Comparison of ENCODE assay signal across 9 cellular contexts in the genomic region with DNA sequence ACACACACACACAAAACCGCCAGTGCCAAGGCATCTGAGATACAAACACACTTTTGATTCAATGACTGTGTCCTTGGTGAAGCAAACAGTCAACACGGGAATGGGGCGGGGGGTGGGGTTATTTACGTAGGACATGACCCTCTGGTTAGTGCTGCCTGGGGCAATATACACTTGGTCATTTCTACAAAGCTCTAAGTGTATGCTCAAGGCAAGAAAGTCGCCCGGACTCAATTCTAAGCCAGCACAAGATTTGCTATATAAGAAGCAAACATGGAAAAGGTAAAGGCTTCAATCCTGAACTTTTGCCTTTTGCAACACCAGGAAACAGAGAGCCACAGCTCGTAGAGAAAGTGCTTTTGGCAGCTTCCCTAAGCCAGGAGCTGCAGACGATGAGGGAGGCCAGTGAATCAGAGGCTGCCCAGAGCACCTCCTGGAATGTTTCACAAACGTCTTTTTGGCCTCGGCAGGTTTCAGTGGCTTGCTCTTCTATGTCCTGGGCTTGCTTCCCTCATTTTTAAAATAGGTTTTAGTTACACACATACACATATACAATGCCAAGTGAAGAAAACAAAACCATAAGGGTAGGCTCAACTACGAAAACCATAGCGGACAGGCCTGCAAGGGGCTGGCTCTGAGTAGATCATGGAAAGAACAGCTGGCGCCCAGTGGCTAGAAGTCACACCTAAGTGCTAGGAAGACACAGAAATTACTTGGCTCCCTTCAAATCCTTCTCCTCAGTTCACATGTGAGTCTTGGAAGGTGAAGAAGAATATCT.
A peak's percentile ranks its signal among the peaks of the same experiment; 100 is the strongest.
DNase-seq lines count a peak whose midpoint lies in the region; ATAC-seq and TF ChIP-seq lines count a peak whose summit lies in the region.
"Had no signal": no experiment of that assay in that cellular context is flagged by ENCODE, and none has a peak within 500 bp of the region (broad histone marks: within the 10 kb centered on the region; RNA-seq: fewer than 3 reads in every experiment).

No MANE protein-coding gene starts in this region.

- peak overlapping the region; percentile 78 to 87 for H3K27ac ChIP-seq in SK-N-SH (ENCODE audit: low read depth in 2 of 2, low read length in 1 of 2)

- H3K4me3 ChIP-seq in SK-N-SH (ENCODE audit: low read depth in 2 of 2, low read length in 1 of 2), result no peak overlapping the region

- H3K4me1 Mint-ChIP-seq in Calu3 (ENCODE audit: low read depth, unreplicated experiment), result peaks cover 85% of the 10 kb centered on the region
- H3K4me1 Mint-ChIP-seq in osteocyte (ENCODE audit: unreplicated experiment), result peaks cover 44% of the 10 kb centered on the region

- H3K9me3 ChIP-seq in SK-N-SH, result no peaks in the 10 kb centered on the region

- peak in 1 of 2 experiments; percentile 51; a peak in 2 of 4 replicates for TF ChIP-seq EP300 in SK-N-SH (IDR thresholded peaks at IDR 0.05; ENCODE audit: borderline replicate concordance in 1 of 2, low read depth in 1 of 2, low read length in 1 of 2)

- peaks cover 24 to 27% of the 10 kb centered on the region in 2 experiments for H3K4me1 ChIP-seq in SK-N-SH (ENCODE audit: control insufficient read depth in 1 of 2, insufficient read depth in 2 of 2, low read depth in 1 of 2, low read length in 1 of 2)

- peaks cover 15% of the 10 kb centered on the region for H3F3A ChIP-seq in SK-N-SH (replicated peaks; ENCODE audit: insufficient read depth)

- no peaks in the 10 kb centered on the region for H3K9me2 ChIP-seq in SK-N-SH

- H3K4me2 ChIP-seq in SK-N-SH, result peak overlapping the region; percentile 64

- BruUV-seq in Calu3 (replicated peaks; lab: Mats Ljungman, UMichigan), result TSS peak; percentile 93

- H3K36me3 ChIP-seq in SK-N-SH (replicated peaks in 1 of 2; ENCODE audit: control insufficient read depth in 1 of 2, insufficient read depth in 2 of 2, low read length in 1 of 2), result peaks cover 0 to 12% of the 10 kb centered on the region in 2 experiments

- TF ChIP-seq RAD21 in SK-N-SH (IDR thresholded peaks at IDR 0.05; ENCODE audit: low read length), result no peak

- H3K9ac ChIP-seq in SK-N-SH, result peak overlapping the region; percentile 47; the same call in 1 of the 2 replicates

- H3K4me3 Mint-ChIP-seq in Calu3 (ENCODE audit: low read depth, unreplicated experiment) (peak overlapping the region; percentile 48), osteocyte (ENCODE audit: unreplicated experiment) (no peak overlapping the region)

- ATAC-seq in GM21619 (IDR thresholded peaks at IDR 0.05; ENCODE audit: unreplicated experiment), result no peak

- peak overlapping the region; percentile 96 for H3K27ac Mint-ChIP-seq in Calu3 (ENCODE audit: unreplicated experiment)
- H3K27ac Mint-ChIP-seq in osteocyte (ENCODE audit: unreplicated experiment), result peak overlapping the region; percentile 58

- H4K20me1 ChIP-seq in SK-N-SH (ENCODE audit: insufficient read depth), result no peaks in the 10 kb centered on the region

- TF ChIP-seq CTCF in Calu3 (IDR thresholded peaks at IDR 0.05; ENCODE audit: unreplicated experiment) (no peak), SK-N-SH (IDR thresholded peaks at IDR 0.05) (no peak), osteocyte (IDR thresholded peaks at IDR 0.05) (no peak)

- no peaks in the 10 kb centered on the region for H3K9me3 Mint-ChIP-seq in Calu3 (ENCODE audit: low read depth, unreplicated experiment)
- no peaks in the 10 kb centered on the region for H3K9me3 Mint-ChIP-seq in osteocyte (ENCODE audit: unreplicated experiment)

- 38% methylated on average over 13 of the region's 13 CpGs for WGBS in SK-N-SH (ENCODE audit: low lambda C conversion rate)

- POLR2A ChIA-PET in SK-N-SH (lab: Yijun Ruan, JAX), result no interaction called here

- no peaks in the 10 kb centered on the region for H3K27me3 ChIP-seq in SK-N-SH (ENCODE audit: insufficient read depth)

- intact Hi-C loops in Calu3 (cut with micrococcal nuclease; ENCODE audit: unreplicated experiment), result no loop called here

- no peak overlapping the region for H2AFZ ChIP-seq in SK-N-SH (ENCODE audit: low read depth)

- H3K36me3 Mint-ChIP-seq in Calu3 (ENCODE audit: insufficient read depth, unreplicated experiment) (peaks cover 92% of the 10 kb centered on the region), osteocyte (ENCODE audit: unreplicated experiment) (peaks cover 27% of the 10 kb centered on the region)

- CTCF ChIA-PET in Calu3 (lab: Charles Lee) (interaction anchor here (0.6 to 1.4 kb wide), 9 partner anchors 8 to 181 kb away, joined by 3 to 8 read pairs (median 3); partner anchors contain the start of gene WWTR1), SK-N-SH (lab: Yijun Ruan, JAX) (interaction anchor here (0.6 to 0.7 kb wide), 2 partner anchors 30 to 41 kb away, joined by 3 read pairs; no protein-coding TSS in a partner anchor)

- DNase-seq in Calu3 (peak; percentile 71), SK-N-SH (no peak), fibroblast of the conjunctiva (ENCODE audit: low read depth) (peak; percentile 84), osteocyte (ENCODE audit: extremely low spot score, unreplicated experiment) (no peak), middle frontal gyrus (ENCODE audit: extremely low spot score, low spot score) (no peak), activated T-cell treated with anti-CD3 and anti-CD28 coated beads for 4 hours (no peak), NCI-H1105 treated with DMSO at 0.1 percent for 48 hours (lab: John Stamatoyannopoulos, UW) (no peak)
- DNase-seq: NCI-H187 had no signal

- H3K27me3 Mint-ChIP-seq in Calu3 (ENCODE audit: unreplicated experiment) (no peaks in the 10 kb centered on the region), osteocyte (ENCODE audit: unreplicated experiment) (no peaks in the 10 kb centered on the region)

- peaks cover 64% of the 10 kb centered on the region for H3K79me2 ChIP-seq in SK-N-SH (ENCODE audit: insufficient read depth)

TF ChIP-seq in SK-N-SH, 30 proteins besides CTCF, POLR2A, EP300 and RAD21 (continues in another document):
- no peak for TF ChIP-seq MAX (IDR thresholded peaks at IDR 0.05; ENCODE audit: low read depth)
- no peak for TF ChIP-seq FOXJ3 (CRISPR knock-in tag; IDR thresholded peaks at IDR 0.05)
- no peak for TF ChIP-seq RFX5 (IDR thresholded peaks at IDR 0.05; ENCODE audit: low read length)
- TF ChIP-seq, protein P1, sequence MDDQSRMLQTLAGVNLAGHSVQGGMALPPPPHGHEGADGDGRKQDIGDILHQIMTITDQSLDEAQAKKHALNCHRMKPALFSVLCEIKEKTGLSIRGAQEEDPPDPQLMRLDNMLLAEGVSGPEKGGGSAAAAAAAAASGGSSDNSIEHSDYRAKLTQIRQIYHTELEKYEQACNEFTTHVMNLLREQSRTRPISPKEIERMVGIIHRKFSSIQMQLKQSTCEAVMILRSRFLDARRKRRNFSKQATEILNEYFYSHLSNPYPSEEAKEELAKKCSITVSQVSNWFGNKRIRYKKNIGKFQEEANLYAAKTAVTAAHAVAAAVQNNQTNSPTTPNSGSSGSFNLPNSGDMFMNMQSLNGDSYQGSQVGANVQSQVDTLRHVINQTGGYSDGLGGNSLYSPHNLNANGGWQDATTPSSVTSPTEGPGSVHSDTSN (IDR thresholded peaks at IDR 0.05), result peak; percentile 75
- peak; percentile 95 for TF ChIP-seq TCF12 (IDR thresholded peaks at IDR 0.05)
- TF ChIP-seq, protein P2, sequence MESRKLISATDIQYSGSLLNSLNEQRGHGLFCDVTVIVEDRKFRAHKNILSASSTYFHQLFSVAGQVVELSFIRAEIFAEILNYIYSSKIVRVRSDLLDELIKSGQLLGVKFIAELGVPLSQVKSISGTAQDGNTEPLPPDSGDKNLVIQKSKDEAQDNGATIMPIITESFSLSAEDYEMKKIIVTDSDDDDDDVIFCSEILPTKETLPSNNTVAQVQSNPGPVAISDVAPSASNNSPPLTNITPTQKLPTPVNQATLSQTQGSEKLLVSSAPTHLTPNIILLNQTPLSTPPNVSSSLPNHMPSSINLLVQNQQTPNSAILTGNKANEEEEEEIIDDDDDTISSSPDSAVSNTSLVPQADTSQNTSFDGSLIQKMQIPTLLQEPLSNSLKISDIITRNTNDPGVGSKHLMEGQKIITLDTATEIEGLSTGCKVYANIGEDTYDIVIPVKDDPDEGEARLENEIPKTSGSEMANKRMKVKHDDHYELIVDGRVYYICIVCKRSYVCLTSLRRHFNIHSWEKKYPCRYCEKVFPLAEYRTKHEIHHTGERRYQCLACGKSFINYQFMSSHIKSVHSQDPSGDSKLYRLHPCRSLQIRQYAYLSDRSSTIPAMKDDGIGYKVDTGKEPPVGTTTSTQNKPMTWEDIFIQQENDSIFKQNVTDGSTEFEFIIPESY (IDR thresholded peaks at IDR 0.05; ENCODE audit: borderline replicate concordance, low read depth), result no peak
- TF ChIP-seq POLR2AphosphoS5 (IDR thresholded peaks at IDR 0.05; ENCODE audit: low read depth, low read length), result peak; percentile 60; the same call in 1 of the 2 replicates
- TF ChIP-seq RXRA (IDR thresholded peaks at IDR 0.05; ENCODE audit: borderline replicate concordance, low read depth), result peak; percentile 65; the same call in 1 of the 2 replicates
- TF ChIP-seq CHD2 (IDR thresholded peaks at IDR 0.05; ENCODE audit: low read length, partially characterized antibody), result no peak
- peak; percentile 68; the same call in 1 of the 2 replicates for TF ChIP-seq TEAD4 (IDR thresholded peaks at IDR 0.05; ENCODE audit: borderline replicate concordance, insufficient read depth)
- TF ChIP-seq TAF1 (IDR thresholded peaks at IDR 0.05; ENCODE audit: borderline replicate concordance, low read depth, low read length), result no peak
- peak; percentile 40; the same call in 1 of the 2 replicates for TF ChIP-seq FOSL2 (IDR thresholded peaks at IDR 0.05; ENCODE audit: borderline replicate concordance, low read depth)
- no peak for TF ChIP-seq EZH2phosphoT487 (IDR thresholded peaks at IDR 0.05; ENCODE audit: borderline replicate concordance, low read depth)
- peak; percentile 51; the same call in 1 of the 2 replicates for TF ChIP-seq ELF1 (IDR thresholded peaks at IDR 0.05)
- no peak for TF ChIP-seq RCOR1 (IDR thresholded peaks at IDR 0.05; ENCODE audit: low read length)
- TF ChIP-seq USF2 (IDR thresholded peaks at IDR 0.05; ENCODE audit: borderline replicate concordance, low read depth, low read length), result no peak
- TF ChIP-seq JUND (IDR thresholded peaks at IDR 0.05), result peak; percentile 53
- peak; percentile 75; the same call in 1 of the 2 replicates for TF ChIP-seq NFIC (IDR thresholded peaks at IDR 0.05; ENCODE audit: borderline replicate concordance)

Comparison
In these comparisons a context has a peak if more than half of its experiments do, and no peak if none do; other contexts are left out.
1. DNase-seq: peak in Calu3 (single experiment) and fibroblast of the conjunctiva (single experiment); none in SK-N-SH (single experiment), osteocyte (single experiment), middle frontal gyrus (single experiment), activated T-cell treated with anti-CD3 and anti-CD28 coated beads for 4 hours (single experiment) and NCI-H1105 treated with DMSO at 0.1 percent for 48 hours (single experiment).